20 cellular contexts compared by ENCODE assay signal in genomic region chr5:71816307-71816706, GRCh38.
DNase-seq lines count a peak whose midpoint lies in the region; ATAC-seq, FAIRE-seq and TF ChIP-seq lines count a peak whose summit lies in the region.
"Had no signal": no experiment of that assay in that cellular context is flagged by ENCODE, and none has a peak within 500 bp of the region (broad histone marks: within the 10 kb centered on the region; RNA-seq: fewer than 3 reads in every experiment).

No MANE protein-coding gene starts in this region.

- H3K27me3 ChIP-seq in bronchial epithelial cell (ENCODE audit: control insufficient read depth, insufficient read depth, low read length) (no peaks in the 10 kb centered on the region), upper lobe of right lung (no peaks in the 10 kb centered on the region), MG63 (no peaks in the 10 kb centered on the region)
- H3K27me3 ChIP-seq: SJCRH30 had no signal

- H3K36me3 ChIP-seq in bronchial epithelial cell (ENCODE audit: control insufficient read depth, insufficient read depth, low read length) (no peaks in the 10 kb centered on the region), upper lobe of right lung (no peaks in the 10 kb centered on the region), MG63 (no peaks in the 10 kb centered on the region)
- H3K36me3 ChIP-seq: SJCRH30 had no signal

- DNase-seq in HT-29 (ENCODE audit: low spot score) (peak; percentile 66), bronchial epithelial cell (ENCODE audit: low read depth) (peak; percentile 83), kidney tubule cell (ENCODE audit: low spot score) (peak; percentile 50), upper lobe of right lung (no peak), GM20000 (ENCODE audit: low spot score) (no peak), MG63 (no peak)
- DNase-seq: AML-193, Karpas-422, MM.1S, NCI-H1048, NCI-H1417 treated with DMSO at 0.1 percent for 48 hours, NCI-H187, NCI-H446, NCI-H526, SJCRH30 had no signal

- TF ChIP-seq CTCF in bronchial epithelial cell (IDR thresholded peaks at IDR 0.05; ENCODE audit: insufficient read depth, low read length, severe bottlenecking) (no peak), upper lobe of right lung (IDR thresholded peaks at IDR 0.05) (no peak), GM20000 (IDR thresholded peaks at IDR 0.05; ENCODE audit: extremely low read depth, missing control alignments) (no peak)

- H3K4me3 ChIP-seq in bronchial epithelial cell (ENCODE audit: low read depth, low read length) (no peak overlapping the region), upper lobe of right lung (no peak overlapping the region), MG63 (no peak overlapping the region)
- H3K4me3 ChIP-seq: SJCRH30 had no signal

- H3K9me3 ChIP-seq in upper lobe of right lung (no peaks in the 10 kb centered on the region), MG63 (no peaks in the 10 kb centered on the region)
- H3K9me3 ChIP-seq: SJCRH30 had no signal

- no peak overlapping the region for H3K27ac ChIP-seq in upper lobe of right lung
- H3K27ac ChIP-seq: C4-2B, SJCRH30 had no signal

- ATAC-seq in upper lobe of right lung, result peak; percentile 22
- no peak for ATAC-seq in GM21576 (IDR thresholded peaks at IDR 0.05; ENCODE audit: unreplicated experiment)
- ATAC-seq: HCT116 had no signal

- FAIRE-seq in bronchial epithelial cell (lab: Jason Lieb, UNC), result no peak
- FAIRE-seq: H1, RCC 7860 had no signal

- intact Hi-C loops in upper lobe of right lung (cut with DNase I), result no loop called here

- H3K4me1 ChIP-seq in upper lobe of right lung, result no peaks in the 10 kb centered on the region
- H3K4me1 ChIP-seq: SJCRH30 had no signal

Comparison
In these comparisons a context has a peak if more than half of its experiments do, and no peak if none do; other contexts are left out.
1. DNase-seq: peak in HT-29 (single experiment), bronchial epithelial cell (single experiment) and kidney tubule cell (single experiment); none in upper lobe of right lung (single experiment), GM20000 (single experiment) and MG63 (single experiment).